Comparison of ENCODE assay signal across 15 cellular contexts in genomic region chr3:30343067-30343831, GRCh38.
DNase-seq lines count a peak whose midpoint lies in the region; ATAC-seq, FAIRE-seq and TF ChIP-seq lines count a peak whose summit lies in the region.
"Had no signal": no experiment of that assay in that cellular context is flagged by ENCODE, and none has a peak within 500 bp of the region (broad histone marks: within the 10 kb centered on the region; RNA-seq: fewer than 3 reads in every experiment).

No MANE protein-coding gene starts in this region.

- H3K36me3 ChIP-seq in GM23248 (ENCODE audit: low read depth) (no peaks in the 10 kb centered on the region), ascending aorta (no peaks in the 10 kb centered on the region), kidney (ENCODE audit: control insufficient read depth in 1 of 2, insufficient read depth in 2 of 2, low read length in 2 of 2) (no peaks in the 10 kb centered on the region)

- peak overlapping the region; percentile 74 for H3K27ac ChIP-seq in GM23248
- H3K27ac ChIP-seq in ascending aorta: peak overlapping the region; percentile 68 to 70
- H3K27ac ChIP-seq in kidney (ENCODE audit: low read depth in 2 of 2, low read length in 2 of 2): peak overlapping the region in 1 of 2 donors; percentile 2
- peak overlapping the region in 16 of 21 experiments; percentile 2 to 77 (median 57) for H3K27ac ChIP-seq in skin epidermis
- peak overlapping the region in 1 of 2 donors; percentile 56 for H3K27ac ChIP-seq in coronary artery

- H3K9ac ChIP-seq in GM23248 (no peak overlapping the region), kidney (ENCODE audit: low read length in 2 of 2) (no peak overlapping the region)

- no peaks in the 10 kb centered on the region for H3K9me3 Mint-ChIP-seq in endothelial cell (ENCODE audit: unreplicated experiment)
- H3K9me3 Mint-ChIP-seq: central memory CD8-positive, alpha-beta T cell had no signal

- H3K4me2 ChIP-seq in GM23248 (ENCODE audit: unreplicated experiment): peak overlapping the region; percentile 26

- H2AFZ ChIP-seq in GM23248: peak overlapping the region; percentile 19; the same call in 1 of the 2 replicates

- H3K9me3 ChIP-seq in GM23248 (ENCODE audit: low read depth): no peaks in the 10 kb centered on the region
- no peaks in the 10 kb centered on the region for H3K9me3 ChIP-seq in ascending aorta
- H3K9me3 ChIP-seq in kidney (ENCODE audit: control insufficient read depth in 1 of 2, low read length in 2 of 2): no peaks in the 10 kb centered on the region
- H3K9me3 ChIP-seq in T-helper 17 cell (ENCODE audit: control insufficient read depth, low read length, poor library complexity, severe bottlenecking): peaks cover 2% of the 10 kb centered on the region

- peaks cover 60% of the 10 kb centered on the region for H3F3A ChIP-seq in GM23248 (ENCODE audit: insufficient read depth)

- peak; percentile 49 for FAIRE-seq in kidney (lab: Jason Lieb, UNC)

- intact Hi-C loops in ascending aorta (cut with DNase I) (loop anchor here (5.0 kb wide), 2 partner anchors 99 to 264 kb away; partner anchors contain the start of gene TGFBR2), kidney (cut with DNase I) (no loop called here)

- H3K36me3 Mint-ChIP-seq in T-helper 17 cell (ENCODE audit: low read depth) (no peaks in the 10 kb centered on the region), endothelial cell (ENCODE audit: low read depth, unreplicated experiment) (no peaks in the 10 kb centered on the region)

- 70 to 74% methylated on average over 4 of the region's 4 CpGs for WGBS in GM23248 (ENCODE audit: low coverage in 1 of 2, low lambda C conversion rate in 2 of 2, missing lambda C conversion rate in 2 of 2), 2 experiments

- no peaks in the 10 kb centered on the region for H3K79me2 ChIP-seq in GM23248 (ENCODE audit: insufficient read depth)

- peaks cover 13% of the 10 kb centered on the region for H3K4me1 Mint-ChIP-seq in T-helper 17 cell
- H3K4me1 Mint-ChIP-seq in endothelial cell (ENCODE audit: unreplicated experiment): peaks cover 37% of the 10 kb centered on the region
- H3K4me1 Mint-ChIP-seq: B cell had no signal

- H3K4me1 ChIP-seq in GM23248 (ENCODE audit: insufficient read depth): peaks cover 74% of the 10 kb centered on the region
- H3K4me1 ChIP-seq in ascending aorta: peaks cover 0 to 20% of the 10 kb centered on the region in 2 donors
- H3K4me1 ChIP-seq in kidney (ENCODE audit: control insufficient read depth in 1 of 2, insufficient read depth in 1 of 2, low read depth in 1 of 2, low read length in 2 of 2): no peaks in the 10 kb centered on the region

- in situ Hi-C loops in GM23248 (cut with MboI): no loop called here

- ATAC-seq in T-helper 17 cell: no peak
- ATAC-seq: activated CD8-positive, alpha-beta memory T cell treated with anti-CD3 and anti-CD28 coated beads, Interleukin-2, amount 10 ng/mL, durations not matched to agents 7 days and 5 days; left lobe of liver had no signal

- H3K27me3 ChIP-seq in GM23248 (replicated peaks; ENCODE audit: insufficient read depth): no peaks in the 10 kb centered on the region
- H3K27me3 ChIP-seq in ascending aorta: no peaks in the 10 kb centered on the region

- H3K4me3 ChIP-seq in GM23248 (no peak overlapping the region), ascending aorta (no peak overlapping the region), kidney (ENCODE audit: low read length in 2 of 2) (no peak overlapping the region), skin epidermis (no peak overlapping the region), coronary artery (no peak overlapping the region)

- H3K27ac Mint-ChIP-seq in T-helper 17 cell (no peak overlapping the region), endothelial cell (ENCODE audit: unreplicated experiment) (no peak overlapping the region)
- H3K27ac Mint-ChIP-seq: activated CD8-positive, alpha-beta memory T cell treated with anti-CD3 and anti-CD28 coated beads, Interleukin-2, amount 10 ng/mL, durations not matched to agents 7 days and 5 days; B cell had no signal

- H3K4me3 Mint-ChIP-seq in T-helper 17 cell (no peak overlapping the region), endothelial cell (ENCODE audit: unreplicated experiment) (no peak overlapping the region)
- H3K4me3 Mint-ChIP-seq: activated CD8-positive, alpha-beta memory T cell treated with anti-CD3 and anti-CD28 coated beads, Interleukin-2, amount 10 ng/mL, durations not matched to agents 7 days and 5 days; B cell; central memory CD8-positive, alpha-beta T cell had no signal

- DNase-seq in GM23248 (no peak), ascending aorta (ENCODE audit: low spot score in 2 of 2) (no peak), kidney (no peak), T-helper 17 cell (no peak), mesenteric fat pad (ENCODE audit: low spot score) (no peak), endothelial cell (ENCODE audit: low spot score) (no peak), coronary artery (ENCODE audit: low spot score) (no peak)
- DNase-seq: activated CD8-positive, alpha-beta memory T cell treated with anti-CD3 and anti-CD28 coated beads, Interleukin-2, amount 10 ng/mL, durations not matched to agents 7 days and 5 days; activated naive CD4-positive, alpha-beta T cell treated with Interleukin-2 at 50 U/mL for 16 hours; hypothalamus; KG1 had no signal

- H4K20me1 ChIP-seq in GM23248 (ENCODE audit: insufficient read depth): no peaks in the 10 kb centered on the region

- TF ChIP-seq CTCF in ascending aorta (IDR thresholded peaks at IDR 0.05) (no peak), kidney (IDR thresholded peaks at IDR 0.05; ENCODE audit: borderline replicate concordance, extremely low read depth, insufficient read depth) (no peak), endothelial cell (IDR thresholded peaks at IDR 0.05; ENCODE audit: unreplicated experiment) (no peak), coronary artery (IDR thresholded peaks at IDR 0.05) (no peak)

- no peaks in the 10 kb centered on the region for H3K27me3 Mint-ChIP-seq in T-helper 17 cell
- H3K27me3 Mint-ChIP-seq in endothelial cell (ENCODE audit: unreplicated experiment): no peaks in the 10 kb centered on the region
- H3K27me3 Mint-ChIP-seq: B cell; central memory CD8-positive, alpha-beta T cell had no signal

- H3K9me2 ChIP-seq in GM23248 (ENCODE audit: insufficient read depth): no peaks in the 10 kb centered on the region
